Comparison of ENCODE assay signal across 8 cellular contexts in genomic region chr2:98936917-98937351, GRCh38. TPM values are rescaled to one million over a fixed set of nuclear protein-coding genes. Genes with fewer than 3 reads are reported as not detected.
A peak's percentile ranks its signal among the peaks of the same experiment; 100 is the strongest.
DNase-seq lines count a peak whose midpoint lies in the region; ATAC-seq and TF ChIP-seq lines count a peak whose summit lies in the region.

No MANE protein-coding gene starts in this region.

- no peak overlapping the region for H2BK15ac ChIP-seq in H9 (ENCODE audit: low read depth, low read length)

- H4K5ac ChIP-seq in H9 (ENCODE audit: insufficient read length, low read depth, low read length), result no peak overlapping the region

- H3K14ac ChIP-seq in H9 (ENCODE audit: insufficient read depth, low read length), result no peak overlapping the region

- peak overlapping the region; percentile 69 for H3K4me2 ChIP-seq in H9 (ENCODE audit: insufficient read depth, insufficient read length, low read length)

- H3K27me3 ChIP-seq in H9 (ENCODE audit: insufficient read depth, low read length), result peaks cover 28% of the 10 kb centered on the region; the same call in 1 of the 2 replicates

- no peak overlapping the region for H2AFZ ChIP-seq in H9 (ENCODE audit: low read length)

- H2BK12ac ChIP-seq in H9 (ENCODE audit: insufficient read length, low read depth, low read length), result no peak overlapping the region

- no peak overlapping the region for H3T11ph ChIP-seq in H9 (ENCODE audit: low read length)

- no peaks in the 10 kb centered on the region for H4K20me1 ChIP-seq in H9 (ENCODE audit: control insufficient read depth, insufficient read depth, insufficient read length)

- H3K23me2 ChIP-seq in H9 (ENCODE audit: insufficient read length, low read depth, low read length, poor library complexity, severe bottlenecking), result peaks cover 8% of the 10 kb centered on the region

- H3K9me3 Mint-ChIP-seq in H9, result no peaks in the 10 kb centered on the region; a peak in 2 of 5 replicates
- H3K9me3 Mint-ChIP-seq in glutamatergic neuron (ENCODE audit: unreplicated experiment), result peaks cover 5% of the 10 kb centered on the region

- H3K56ac ChIP-seq in H9 (ENCODE audit: insufficient read length, low read depth, low read length), result no peak overlapping the region

- no peak overlapping the region for H2BK5ac ChIP-seq in H9 (ENCODE audit: insufficient read length, low read length)

- H3K9ac ChIP-seq in H9 (ENCODE audit: extremely low read depth, insufficient read length, low read length) (no peak overlapping the region), SK-N-MC (ENCODE audit: insufficient read length) (no peak overlapping the region)

- H4K91ac ChIP-seq in H9 (ENCODE audit: insufficient read length, low read depth, low read length), result no peak overlapping the region

- no peak overlapping the region for H3K18ac ChIP-seq in H9 (ENCODE audit: insufficient read length, low read depth, low read length)

- peak overlapping the region; percentile 53 for H3K4me3 ChIP-seq in SK-N-MC

- H3K79me2 ChIP-seq in H9 (ENCODE audit: insufficient read depth, low read length), result no peaks in the 10 kb centered on the region

- peak; percentile 53 for DNase-seq in H9
- DNase-seq in SK-N-MC (ENCODE audit: low read depth, low spot score), result no peak
- DNase-seq in glutamatergic neuron, result peak; percentile 36
- no peak for DNase-seq in sciatic nerve (ENCODE audit: low spot score)
- DNase-seq in middle frontal gyrus (ENCODE audit: extremely low spot score, low spot score), result no peak
- DNase-seq in DMS79 (lab: John Stamatoyannopoulos, UW), result no peak
- DNase-seq in SKM-1 treated with dmso at 0.1 percent for 144 hours (lab: John Stamatoyannopoulos, UW; ENCODE audit: unreplicated experiment), result no peak

- H4K8ac ChIP-seq in H9 (replicated peaks; ENCODE audit: insufficient read length, low read depth, low read length), result no peak overlapping the region

- H3K36me3 Mint-ChIP-seq in H9 (ENCODE audit: insufficient read depth in 1 of 3, low read depth in 3 of 3) (peaks cover 0 to 2% (median 0%) of the 10 kb centered on the region in 3 experiments; a peak in 1 of 7 replicates), glutamatergic neuron (ENCODE audit: unreplicated experiment) (peaks cover 6% of the 10 kb centered on the region)

- no peak overlapping the region for H2BK120ac ChIP-seq in H9 (ENCODE audit: low read depth, low read length, poor library complexity, severe bottlenecking)

- no peaks in the 10 kb centered on the region for H3K36me3 ChIP-seq in SK-N-MC (ENCODE audit: insufficient read depth, low read length)

- H3K27ac ChIP-seq in H9 (ENCODE audit: insufficient read length, low read depth, low read length) (no peak overlapping the region), SK-N-MC (no peak overlapping the region)

- H3K4me3 Mint-ChIP-seq in H9 (peak overlapping the region; percentile 61 to 83), glutamatergic neuron (ENCODE audit: unreplicated experiment) (peak overlapping the region; percentile 76)

- intact Hi-C loops in sciatic nerve (cut with DNase I), result no loop called here

- H3K4me1 ChIP-seq in H9 (ENCODE audit: insufficient read depth, low read length), result no peaks in the 10 kb centered on the region

- H3K27ac Mint-ChIP-seq in H9, result no peak overlapping the region
- no peak overlapping the region for H3K27ac Mint-ChIP-seq in glutamatergic neuron (ENCODE audit: unreplicated experiment)

- H3K23ac ChIP-seq in H9 (ENCODE audit: insufficient read length, low read depth, low read length), result no peak overlapping the region

- H3K9me3 ChIP-seq in H9 (ENCODE audit: control insufficient read depth, low read depth, low read length) (no peaks in the 10 kb centered on the region), SK-N-MC (ENCODE audit: low read depth, low read length) (no peaks in the 10 kb centered on the region)

- H2AK5ac ChIP-seq in H9 (ENCODE audit: insufficient read length, low read length), result no peak overlapping the region

- H3K4me1 Mint-ChIP-seq in H9, result peaks cover 5 to 8% of the 10 kb centered on the region in 2 experiments
- H3K4me1 Mint-ChIP-seq in glutamatergic neuron (ENCODE audit: low read depth, unreplicated experiment), result peaks cover 5% of the 10 kb centered on the region

- peaks cover 72% of the 10 kb centered on the region for H3K27me3 Mint-ChIP-seq in H9 (ENCODE audit: low read depth)
- H3K27me3 Mint-ChIP-seq in glutamatergic neuron (ENCODE audit: unreplicated experiment), result peaks cover 19% of the 10 kb centered on the region

- ATAC-seq in sciatic nerve, result peak; percentile 29
- no peak for ATAC-seq in HG03175 (IDR thresholded peaks at IDR 0.05; ENCODE audit: unreplicated experiment)

- no peak overlapping the region for H2BK20ac ChIP-seq in H9 (ENCODE audit: low read depth, low read length, poor library complexity, severe bottlenecking)

- H3K79me1 ChIP-seq in H9 (ENCODE audit: insufficient read depth, low read depth, low read length, poor library complexity, severe bottlenecking), result no peaks in the 10 kb centered on the region

- WGBS in H9 (ENCODE audit: extremely low coverage, insufficient read length, low lambda C conversion rate), result no CpG with 5 or more reads among the region's 49 CpGs

- no peak overlapping the region for H3K4ac ChIP-seq in H9 (ENCODE audit: low read depth, low read length)

- no peak for TF ChIP-seq CTCF in H9 (conservative IDR thresholded peaks at IDR 0.05)
- TF ChIP-seq CTCF in glutamatergic neuron (IDR thresholded peaks at IDR 0.05; ENCODE audit: partially characterized antibody, unreplicated experiment), result no peak

RNA-seq across cellular contexts. Expression of gene CRACDL, which starts 0.9 kb away (rescaled TPM):
- total RNA-seq in H9 (2021), result 0.29 and 0.48 TPM in 2 replicates
- 2.1 TPM for total RNA-seq in glutamatergic neuron (ENCODE audit: unreplicated experiment)
- 12.4 TPM for total RNA-seq in sciatic nerve

Comparison
In these comparisons a context has a peak if more than half of its experiments do, and no peak if none do; other contexts are left out.
1. DNase-seq: peak in H9 (single experiment) and glutamatergic neuron (single experiment); none in SK-N-MC (single experiment), sciatic nerve (single experiment), middle frontal gyrus (single experiment), DMS79 (single experiment) and SKM-1 treated with dmso at 0.1 percent for 144 hours (single experiment).